ENCODE assay signal across 2 cellular contexts in the genomic region with DNA sequence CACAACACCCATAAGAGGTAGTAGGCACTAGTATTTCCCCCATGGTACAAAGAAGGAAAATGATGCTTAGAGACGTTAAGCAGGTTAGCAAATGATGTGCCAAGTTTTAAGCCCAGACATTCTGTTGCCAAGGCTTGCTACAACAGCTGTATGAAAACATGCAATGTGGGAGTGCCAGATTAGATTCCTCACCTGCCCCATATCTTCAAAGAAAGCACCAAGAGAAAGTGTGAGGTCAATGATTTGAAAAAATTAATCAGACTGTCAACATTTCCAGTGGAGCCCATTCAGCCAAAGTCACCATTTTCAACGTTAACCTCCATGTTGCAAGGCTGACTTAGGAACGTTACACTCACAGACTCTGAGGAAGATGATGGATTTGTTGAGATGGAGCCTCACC.
TF ChIP-seq lines count a peak whose summit lies in the region.

No MANE protein-coding gene starts in this region.

TF ChIP-seq in A549, 52 proteins besides CTCF, POLR2A, EP300 and RAD21 (continued from another document):
- TF ChIP-seq, protein P1, sequence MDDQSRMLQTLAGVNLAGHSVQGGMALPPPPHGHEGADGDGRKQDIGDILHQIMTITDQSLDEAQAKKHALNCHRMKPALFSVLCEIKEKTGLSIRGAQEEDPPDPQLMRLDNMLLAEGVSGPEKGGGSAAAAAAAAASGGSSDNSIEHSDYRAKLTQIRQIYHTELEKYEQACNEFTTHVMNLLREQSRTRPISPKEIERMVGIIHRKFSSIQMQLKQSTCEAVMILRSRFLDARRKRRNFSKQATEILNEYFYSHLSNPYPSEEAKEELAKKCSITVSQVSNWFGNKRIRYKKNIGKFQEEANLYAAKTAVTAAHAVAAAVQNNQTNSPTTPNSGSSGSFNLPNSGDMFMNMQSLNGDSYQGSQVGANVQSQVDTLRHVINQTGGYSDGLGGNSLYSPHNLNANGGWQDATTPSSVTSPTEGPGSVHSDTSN (IDR thresholded peaks at IDR 0.05), result no peak
- TF ChIP-seq, protein P2, sequence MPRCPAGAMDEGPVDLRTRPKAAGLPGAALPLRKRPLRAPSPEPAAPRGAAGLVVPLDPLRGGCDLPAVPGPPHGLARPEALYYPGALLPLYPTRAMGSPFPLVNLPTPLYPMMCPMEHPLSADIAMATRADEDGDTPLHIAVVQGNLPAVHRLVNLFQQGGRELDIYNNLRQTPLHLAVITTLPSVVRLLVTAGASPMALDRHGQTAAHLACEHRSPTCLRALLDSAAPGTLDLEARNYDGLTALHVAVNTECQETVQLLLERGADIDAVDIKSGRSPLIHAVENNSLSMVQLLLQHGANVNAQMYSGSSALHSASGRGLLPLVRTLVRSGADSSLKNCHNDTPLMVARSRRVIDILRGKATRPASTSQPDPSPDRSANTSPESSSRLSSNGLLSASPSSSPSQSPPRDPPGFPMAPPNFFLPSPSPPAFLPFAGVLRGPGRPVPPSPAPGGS (IDR thresholded peaks at IDR 0.05), result no peak
- no peak for TF ChIP-seq SREBF2 (IDR thresholded peaks at IDR 0.05)
- no peak for TF ChIP-seq SMC3 (IDR thresholded peaks at IDR 0.05)
- TF ChIP-seq, protein P3, sequence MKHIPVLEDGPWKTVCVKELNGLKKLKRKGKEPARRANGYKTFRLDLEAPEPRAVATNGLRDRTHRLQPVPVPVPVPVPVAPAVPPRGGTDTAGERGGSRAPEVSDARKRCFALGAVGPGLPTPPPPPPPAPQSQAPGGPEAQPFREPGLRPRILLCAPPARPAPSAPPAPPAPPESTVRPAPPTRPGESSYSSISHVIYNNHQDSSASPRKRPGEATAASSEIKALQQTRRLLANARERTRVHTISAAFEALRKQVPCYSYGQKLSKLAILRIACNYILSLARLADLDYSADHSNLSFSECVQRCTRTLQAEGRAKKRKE (CRISPR knock-in tag; IDR thresholded peaks at IDR 0.05; ENCODE audit: low read depth), result no peak
- TF ChIP-seq JUN (IDR thresholded peaks at IDR 0.05), result no peak
- TF ChIP-seq, protein P4, sequence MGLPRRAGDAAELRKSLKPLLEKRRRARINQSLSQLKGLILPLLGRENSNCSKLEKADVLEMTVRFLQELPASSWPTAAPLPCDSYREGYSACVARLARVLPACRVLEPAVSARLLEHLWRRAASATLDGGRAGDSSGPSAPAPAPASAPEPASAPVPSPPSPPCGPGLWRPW (IDR thresholded peaks at IDR 0.05), result no peak
- TF ChIP-seq, protein P5, sequence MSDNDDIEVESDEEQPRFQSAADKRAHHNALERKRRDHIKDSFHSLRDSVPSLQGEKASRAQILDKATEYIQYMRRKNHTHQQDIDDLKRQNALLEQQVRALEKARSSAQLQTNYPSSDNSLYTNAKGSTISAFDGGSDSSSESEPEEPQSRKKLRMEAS (IDR thresholded peaks at IDR 0.05), result no peak

TF ChIP-seq in K562, 482 proteins besides CTCF, POLR2A, EP300 and RAD21 (continued from another document):
- TF ChIP-seq, protein P6, sequence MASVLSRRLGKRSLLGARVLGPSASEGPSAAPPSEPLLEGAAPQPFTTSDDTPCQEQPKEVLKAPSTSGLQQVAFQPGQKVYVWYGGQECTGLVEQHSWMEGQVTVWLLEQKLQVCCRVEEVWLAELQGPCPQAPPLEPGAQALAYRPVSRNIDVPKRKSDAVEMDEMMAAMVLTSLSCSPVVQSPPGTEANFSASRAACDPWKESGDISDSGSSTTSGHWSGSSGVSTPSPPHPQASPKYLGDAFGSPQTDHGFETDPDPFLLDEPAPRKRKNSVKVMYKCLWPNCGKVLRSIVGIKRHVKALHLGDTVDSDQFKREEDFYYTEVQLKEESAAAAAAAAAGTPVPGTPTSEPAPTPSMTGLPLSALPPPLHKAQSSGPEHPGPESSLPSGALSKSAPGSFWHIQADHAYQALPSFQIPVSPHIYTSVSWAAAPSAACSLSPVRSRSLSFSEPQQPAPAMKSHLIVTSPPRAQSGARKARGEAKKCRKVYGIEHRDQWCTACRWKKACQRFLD (CRISPR knock-in tag; IDR thresholded peaks at IDR 0.05), result no peak
- TF ChIP-seq PCBP1 (IDR thresholded peaks at IDR 0.05; ENCODE audit: low read depth, low read length, poor library complexity, severe bottlenecking) (no peak), TEAD4 (IDR thresholded peaks at IDR 0.05; ENCODE audit: low read length) (peak; percentile 37; the same call in 1 of the 2 replicates), TEAD4 (CRISPR knock-in tag; IDR thresholded peaks at IDR 0.05; ENCODE audit: borderline replicate concordance) (no peak), TAL1 (IDR thresholded peaks at IDR 0.05) (peak; percentile 48; the same call in 1 of the 2 replicates), ARID1B (IDR thresholded peaks at IDR 0.05) (peak; percentile 50; the same call in 1 of the 2 replicates), CBFA2T3 (IDR thresholded peaks at IDR 0.05) (peak; percentile 67), ZNF174 (CRISPR knock-in tag; IDR thresholded peaks at IDR 0.05) (no peak), SIN3B (IDR thresholded peaks at IDR 0.05; ENCODE audit: low read depth) (no peak), ADNP (tag; IDR thresholded peaks at IDR 0.05) (no peak), PTBP1 (IDR thresholded peaks at IDR 0.05; ENCODE audit: low read depth, low read length) (no peak), TCF3 (CRISPR knock-in tag; IDR thresholded peaks at IDR 0.05) (peak; percentile 49)
- TF ChIP-seq, protein P7, sequence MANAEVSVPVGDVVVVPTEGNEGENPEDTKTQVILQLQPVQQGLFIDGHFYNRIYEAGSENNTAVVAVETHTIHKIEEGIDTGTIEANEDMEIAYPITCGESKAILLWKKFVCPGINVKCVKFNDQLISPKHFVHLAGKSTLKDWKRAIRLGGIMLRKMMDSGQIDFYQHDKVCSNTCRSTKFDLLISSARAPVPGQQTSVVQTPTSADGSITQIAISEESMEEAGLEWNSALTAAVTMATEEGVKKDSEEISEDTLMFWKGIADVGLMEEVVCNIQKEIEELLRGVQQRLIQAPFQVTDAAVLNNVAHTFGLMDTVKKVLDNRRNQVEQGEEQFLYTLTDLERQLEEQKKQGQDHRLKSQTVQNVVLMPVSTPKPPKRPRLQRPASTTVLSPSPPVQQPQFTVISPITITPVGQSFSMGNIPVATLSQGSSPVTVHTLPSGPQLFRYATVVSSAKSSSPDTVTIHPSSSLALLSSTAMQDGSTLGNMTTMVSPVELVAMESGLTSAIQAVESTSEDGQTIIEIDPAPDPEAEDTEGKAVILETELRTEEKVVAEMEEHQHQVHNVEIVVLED (CRISPR knock-in tag; IDR thresholded peaks at IDR 0.05), result no peak
- TF ChIP-seq, protein P8, sequence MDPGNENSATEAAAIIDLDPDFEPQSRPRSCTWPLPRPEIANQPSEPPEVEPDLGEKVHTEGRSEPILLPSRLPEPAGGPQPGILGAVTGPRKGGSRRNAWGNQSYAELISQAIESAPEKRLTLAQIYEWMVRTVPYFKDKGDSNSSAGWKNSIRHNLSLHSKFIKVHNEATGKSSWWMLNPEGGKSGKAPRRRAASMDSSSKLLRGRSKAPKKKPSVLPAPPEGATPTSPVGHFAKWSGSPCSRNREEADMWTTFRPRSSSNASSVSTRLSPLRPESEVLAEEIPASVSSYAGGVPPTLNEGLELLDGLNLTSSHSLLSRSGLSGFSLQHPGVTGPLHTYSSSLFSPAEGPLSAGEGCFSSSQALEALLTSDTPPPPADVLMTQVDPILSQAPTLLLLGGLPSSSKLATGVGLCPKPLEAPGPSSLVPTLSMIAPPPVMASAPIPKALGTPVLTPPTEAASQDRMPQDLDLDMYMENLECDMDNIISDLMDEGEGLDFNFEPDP (CRISPR knock-in tag; IDR thresholded peaks at IDR 0.05), result no peak
TF ChIP-seq in K562: peak in this region for 8.
